Comparison of ENCODE assay signal across 8 cellular contexts in genomic region chr4:1579834-1580686, GRCh38.
DNase-seq lines count a peak whose midpoint lies in the region; ATAC-seq and TF ChIP-seq lines count a peak whose summit lies in the region.

No MANE protein-coding gene starts in this region.

- TF ChIP-seq CTCF in endodermal cell (conservative IDR thresholded peaks at IDR 0.05) (no peak), mucosa of descending colon (IDR thresholded peaks at IDR 0.05) (no peak)

- in situ Hi-C loops in Caki2 (cut with HindIII; ENCODE audit: low pct_unique_long_range_greater_than_20kb, low sequenced_read_pairs) = no loop called here

- H3K27me3 Mint-ChIP-seq in endodermal cell (ENCODE audit: insufficient read depth) = peaks cover 4% of the 10 kb centered on the region

- H3K27ac Mint-ChIP-seq in endodermal cell = no peak overlapping the region

- H3K4me1 ChIP-seq in endodermal cell (ENCODE audit: control insufficient read depth, insufficient read depth, low read length) (peaks cover 4% of the 10 kb centered on the region), mucosa of descending colon (ENCODE audit: low read depth) (no peaks in the 10 kb centered on the region)

- DNase-seq in Caki2 (ENCODE audit: low read depth) (peak; percentile 80), H7 (peak; percentile 99), NCI-H748 treated with DMSO at 0.1 percent for 48 hours (lab: John Stamatoyannopoulos, UW) (peak; percentile 11), endodermal cell (peak; percentile 100), mucosa of descending colon (peak; percentile 84 to 96 (median 88)), COR-L47 (lab: John Stamatoyannopoulos, UW) (no peak)
- peak; percentile 81 to 89 for DNase-seq in activated CD8-positive, alpha-beta memory T cell treated with anti-CD3 and anti-CD28 coated beads for 4 hours (ENCODE audit: low read depth in 2 of 2)
- peak; percentile 84 to 88 for DNase-seq in stimulated activated CD8-positive, alpha-beta memory T cell treated with anti-CD3 and anti-CD28 coated beads, Interleukin-4, amount 100 ng/mL, for 4 hours (ENCODE audit: low read depth in 2 of 2, low spot score in 1 of 2)

- no peaks in the 10 kb centered on the region for H3K27me3 ChIP-seq in H7 (ENCODE audit: control insufficient read depth, insufficient read depth, low read length)
- H3K27me3 ChIP-seq in endodermal cell (ENCODE audit: control insufficient read depth, insufficient read depth, low read length, poor library complexity, severe bottlenecking) = peaks cover 13% of the 10 kb centered on the region

- H3K36me3 ChIP-seq in H7 (replicated peaks; ENCODE audit: control insufficient read depth, insufficient read depth, low read length) (no peaks in the 10 kb centered on the region), endodermal cell (ENCODE audit: control insufficient read depth, insufficient read depth, low read length) (no peaks in the 10 kb centered on the region), mucosa of descending colon (ENCODE audit: low read depth) (no peaks in the 10 kb centered on the region)

- peaks cover 6% of the 10 kb centered on the region for H3K4me1 Mint-ChIP-seq in endodermal cell

- WGBS in endodermal cell (ENCODE audit: insufficient coverage in 1 of 2, insufficient read length in 1 of 2), 2 experiments = 0 to 5% methylated on average over 9 to 52 of the region's 52 CpGs

- intact Hi-C loops in mucosa of descending colon (cut with DNase I, micrococcal nuclease) = no loop called here

- H3K27ac ChIP-seq in endodermal cell (ENCODE audit: low read depth, low read length) = no peak overlapping the region

- H3K4me3 ChIP-seq in H7 (ENCODE audit: insufficient read depth, low read depth, low read length) = peak overlapping the region; percentile 60
- peak overlapping the region; percentile 71 for H3K4me3 ChIP-seq in endodermal cell (ENCODE audit: low read length)
- H3K4me3 ChIP-seq in mucosa of descending colon = no peak overlapping the region

- H3K9me3 ChIP-seq in endodermal cell (ENCODE audit: control insufficient read depth, low read length) (no peaks in the 10 kb centered on the region), mucosa of descending colon (no peaks in the 10 kb centered on the region)

- H3K4me3 Mint-ChIP-seq in endodermal cell = peak overlapping the region; percentile 54

- H3K9ac ChIP-seq in endodermal cell (ENCODE audit: extremely low read depth, low read length, poor library complexity, severe bottlenecking) = no peak overlapping the region

- H3K9me3 Mint-ChIP-seq in endodermal cell = peaks cover 4% of the 10 kb centered on the region

- ATAC-seq in mucosa of descending colon = peak; percentile 87

- no peaks in the 10 kb centered on the region for H3K36me3 Mint-ChIP-seq in endodermal cell (ENCODE audit: low read depth)
